ENCODE assay signal across 8 cellular contexts in the genomic region with DNA sequence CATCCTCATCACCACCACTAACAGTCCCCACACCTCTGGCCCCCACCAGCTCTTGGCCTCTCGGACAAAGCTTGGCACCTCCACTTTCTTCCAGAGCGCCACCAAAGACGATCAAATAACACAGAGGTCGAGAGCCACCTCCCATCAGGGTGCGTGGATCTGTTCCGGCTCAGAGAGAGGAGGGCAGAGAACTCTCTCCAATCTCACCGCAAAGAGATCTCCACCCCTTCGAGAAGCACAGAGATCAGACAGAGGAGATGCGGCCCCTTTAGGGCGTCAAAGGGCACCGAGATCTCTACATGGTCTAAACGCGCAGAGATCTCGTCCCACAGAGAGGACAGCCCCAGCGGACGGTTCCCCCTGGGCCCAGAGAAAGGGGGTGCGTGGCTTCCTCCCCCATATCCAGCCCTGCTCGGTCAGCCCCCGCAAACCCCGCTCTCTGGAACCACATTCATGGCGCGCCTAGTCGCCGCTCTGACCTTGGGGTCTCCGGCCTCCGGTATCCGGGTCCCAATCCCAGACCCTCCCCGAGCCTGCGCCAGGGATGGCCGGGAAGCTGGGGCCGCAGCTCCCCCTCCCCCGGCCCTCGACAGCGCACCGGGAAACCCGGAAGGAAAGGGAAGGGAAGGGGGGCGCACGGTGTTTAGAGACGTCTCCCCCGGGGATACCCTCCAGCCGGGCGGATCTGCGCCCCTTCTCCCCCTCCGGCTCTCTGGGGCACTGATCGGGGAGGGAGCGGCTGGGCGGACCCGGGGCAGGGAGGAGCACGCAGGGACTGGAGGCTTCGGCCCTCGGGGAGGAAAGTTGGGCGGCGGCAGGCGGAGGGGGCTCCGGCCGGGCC. TPM values are rescaled to one million over a fixed set of nuclear protein-coding genes. Genes with fewer than 3 reads are reported as not detected.
DNase-seq lines count a peak whose midpoint lies in the region; ATAC-seq and TF ChIP-seq lines count a peak whose summit lies in the region.

No MANE protein-coding gene starts in this region.

- ATAC-seq in lung (ENCODE audit: insufficient read depth, low FRiP score): no peak

- TF ChIP-seq POLR2A in uterus (IDR thresholded peaks at IDR 0.05): no peak

- peaks cover 7% of the 10 kb centered on the region for H3K4me1 Mint-ChIP-seq in activated naive CD4-positive, alpha-beta T cell treated with anti-CD3 and anti-CD28 coated beads, Interleukin-2, amount 50 U/mL, for 24 hours

- peak overlapping the region; percentile 64 for H3K4me3 Mint-ChIP-seq in activated naive CD4-positive, alpha-beta T cell treated with anti-CD3 and anti-CD28 coated beads, Interleukin-2, amount 50 U/mL, for 24 hours

- no peaks in the 10 kb centered on the region for H3K36me3 ChIP-seq in ascending aorta
- no peaks in the 10 kb centered on the region for H3K36me3 ChIP-seq in lung (ENCODE audit: control insufficient read depth in 2 of 2, insufficient read depth in 2 of 2, low read length in 2 of 2)
- no peaks in the 10 kb centered on the region for H3K36me3 ChIP-seq in uterus

- intact Hi-C loops in ascending aorta (cut with DNase I) (loop anchor here (2.0 kb wide), 1 partner anchor 126 kb away; no protein-coding TSS in a partner anchor), uterus (cut with DNase I; ENCODE audit: low total_unique reads) (no loop called here)

- TF ChIP-seq CTCF in ascending aorta (IDR thresholded peaks at IDR 0.05): no peak
- TF ChIP-seq CTCF in lung (IDR thresholded peaks at IDR 0.05; ENCODE audit: control extremely low read depth, extremely low read depth): no peak
- TF ChIP-seq CTCF in uterus (IDR thresholded peaks at IDR 0.05): no peak

- peak overlapping the region; percentile 71 to 85 for H3K4me3 ChIP-seq in ascending aorta
- peak overlapping the region; percentile 15 for H3K4me3 ChIP-seq in lung
- peak overlapping the region; percentile 11 to 43 for H3K4me3 ChIP-seq in uterus

- WGBS in lung, 2 donors: 8 to 9% methylated on average over 46 to 56 of the region's 56 CpGs

- no peaks in the 10 kb centered on the region for H3K36me3 Mint-ChIP-seq in activated naive CD4-positive, alpha-beta T cell treated with anti-CD3 and anti-CD28 coated beads, Interleukin-2, amount 50 U/mL, for 24 hours

- peaks cover 11% of the 10 kb centered on the region for H3K27me3 Mint-ChIP-seq in activated naive CD4-positive, alpha-beta T cell treated with anti-CD3 and anti-CD28 coated beads, Interleukin-2, amount 50 U/mL, for 24 hours

- H3K9me3 ChIP-seq in ascending aorta (no peaks in the 10 kb centered on the region), lung (ENCODE audit: control insufficient read depth in 2 of 2, insufficient read depth in 1 of 2, low read length in 1 of 2) (no peaks in the 10 kb centered on the region), uterus (no peaks in the 10 kb centered on the region)

- no peak for DNase-seq in activated naive CD4-positive, alpha-beta T cell treated with Interleukin-2 at 50 U/mL for 16 hours
- DNase-seq in ascending aorta (ENCODE audit: low spot score in 2 of 2): peak in 1 of 2 donors; percentile 49
- DNase-seq in lung (ENCODE audit: low spot score): no peak
- no peak for DNase-seq in uterus
- DNase-seq in substantia nigra (lab: John Stamatoyannopoulos, UW): no peak
- DNase-seq in NCI-H82 treated with DMSO at 0.1 percent for 48 hours (lab: John Stamatoyannopoulos, UW; ENCODE audit: unreplicated experiment): no peak
- DNase-seq in NCI-H2171 (lab: John Stamatoyannopoulos, UW): no peak

- H3K4me1 ChIP-seq in ascending aorta (peaks cover 0 to 9% of the 10 kb centered on the region in 2 donors), lung (ENCODE audit: control insufficient read depth in 2 of 2, insufficient read depth in 2 of 2, low read length in 2 of 2) (peaks cover 0 to 7% of the 10 kb centered on the region in 2 donors), uterus (peaks cover 0 to 4% of the 10 kb centered on the region in 2 donors)

- H3K27ac ChIP-seq in ascending aorta: no peak overlapping the region
- peak overlapping the region in 1 of 2 donors; percentile 79 for H3K27ac ChIP-seq in lung (ENCODE audit: low read depth in 1 of 2, low read length in 1 of 2)
- H3K27ac ChIP-seq in uterus: no peak overlapping the region
- no peak overlapping the region for H3K27ac ChIP-seq in substantia nigra (ENCODE audit: low read depth, low read length, poor library complexity, severe bottlenecking)

- no peaks in the 10 kb centered on the region for H3K9me3 Mint-ChIP-seq in activated naive CD4-positive, alpha-beta T cell treated with anti-CD3 and anti-CD28 coated beads, Interleukin-2, amount 50 U/mL, for 24 hours

- no peaks in the 10 kb centered on the region for H3K27me3 ChIP-seq in ascending aorta
- peaks cover 9% of the 10 kb centered on the region for H3K27me3 ChIP-seq in lung (ENCODE audit: control insufficient read depth, insufficient read depth)
- no peaks in the 10 kb centered on the region for H3K27me3 ChIP-seq in uterus

- H3K27ac Mint-ChIP-seq in activated naive CD4-positive, alpha-beta T cell treated with anti-CD3 and anti-CD28 coated beads, Interleukin-2, amount 50 U/mL, for 24 hours: peak overlapping the region; percentile 79

RNA-seq across cellular contexts. Expression of gene SCN5A, which starts 0.6 kb away (rescaled TPM):
- total RNA-seq in ascending aorta: 2.7 TPM
- 1 to 10 TPM in 1 of 2 donors, under 1 TPM in 1; 0.68 to 2.5 TPM for total RNA-seq in lung
- under 1 TPM; 0.02 to 0.06 TPM for polyA plus RNA-seq in lung
- 1 to 10 TPM in 2 of 4 donors, under 1 TPM in 1, not detected in 1; under 0.01 to 3.2 (median 1.6) TPM for total RNA-seq in uterus

Comparison
In these comparisons a context has a peak if more than half of its experiments do, and no peak if none do; other contexts are left out.
1. H3K4me3 ChIP-seq: peak in every context shown above with its lines; median percentile 78 in ascending aorta; 27 in uterus; 15 in lung.